In the genomic region with DNA sequence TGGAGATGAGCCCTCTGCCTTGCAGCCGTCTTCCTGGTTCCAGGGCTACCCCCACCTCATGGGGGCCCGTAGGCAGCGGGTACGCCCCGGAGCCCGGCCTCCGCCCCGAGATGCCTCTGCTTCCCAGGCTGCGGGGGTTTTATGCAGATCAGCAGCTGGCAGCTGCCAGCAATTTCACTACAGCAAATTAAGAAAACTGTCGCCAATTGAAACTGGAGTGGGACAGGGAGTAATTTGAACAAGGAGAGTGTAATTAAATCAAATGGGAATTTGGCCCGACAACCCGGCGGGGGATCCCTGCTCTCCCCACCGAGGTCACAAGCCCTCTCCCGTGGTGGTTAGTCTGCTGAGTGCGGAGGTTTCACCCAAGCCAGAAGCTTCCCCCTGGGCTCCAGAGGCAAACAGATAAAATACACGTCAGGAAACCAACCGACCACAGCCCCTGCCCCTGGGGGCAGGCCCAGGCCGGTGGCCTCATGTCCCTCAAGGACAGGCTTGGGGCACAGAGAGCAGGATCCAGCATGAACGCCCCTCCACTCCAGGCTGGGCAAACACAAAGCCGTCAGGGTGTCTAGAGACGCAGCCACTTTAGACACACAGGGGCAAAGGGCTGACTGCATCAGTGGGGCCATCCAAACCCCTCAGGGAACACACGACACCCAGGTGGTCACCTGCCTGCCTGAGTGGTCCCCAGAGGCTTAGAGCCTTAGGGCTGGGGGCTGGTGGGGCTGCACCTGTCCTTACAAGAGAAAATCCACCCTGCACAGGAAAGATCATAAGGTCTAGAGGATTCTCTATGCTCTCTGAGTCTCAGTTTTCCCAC, we compare ENCODE assay signal across 1 cellular context.
TF ChIP-seq lines count a peak whose summit lies in the region.

No MANE protein-coding gene starts in this region.

TF ChIP-seq in HepG2, 621 proteins besides CTCF, POLR2A, EP300 and RAD21 (continued from another document and continues in another):
- TF ChIP-seq ELK4 (CRISPR knock-in tag; IDR thresholded peaks at IDR 0.05; ENCODE audit: borderline replicate concordance) (no peak), REL (CRISPR knock-in tag; conservative IDR thresholded peaks at IDR 0.05) (no peak), CHCHD3 (CRISPR knock-in tag; IDR thresholded peaks at IDR 0.05) (no peak), ZNF280D (CRISPR knock-in tag; IDR thresholded peaks at IDR 0.05) (no peak), RBAK (CRISPR knock-in tag; IDR thresholded peaks at IDR 0.05) (no peak), MATR3 (CRISPR knock-in tag; IDR thresholded peaks at IDR 0.05) (no peak), NR3C1 (CRISPR knock-in tag; IDR thresholded peaks at IDR 0.05) (no peak), EED (CRISPR knock-in tag; IDR thresholded peaks at IDR 0.05) (no peak), GATA4 (IDR thresholded peaks at IDR 0.05; ENCODE audit: borderline replicate concordance, low read depth) (no peak), SCMH1 (CRISPR knock-in tag; IDR thresholded peaks at IDR 0.05; ENCODE audit: borderline replicate concordance) (no peak), ZNF274 (CRISPR knock-in tag; IDR thresholded peaks at IDR 0.05) (no peak), MEIS2 (CRISPR knock-in tag; IDR thresholded peaks at IDR 0.05) (peak; percentile 40; the same call in 1 of the 2 replicates), ZMYM2 (CRISPR knock-in tag; IDR thresholded peaks at IDR 0.05) (no peak), ZNF3 (CRISPR knock-in tag; IDR thresholded peaks at IDR 0.05) (no peak), ZNF782 (CRISPR knock-in tag; IDR thresholded peaks at IDR 0.05; ENCODE audit: borderline replicate concordance) (no peak), ZNF282 (IDR thresholded peaks at IDR 0.05; ENCODE audit: partially characterized antibody) (no peak), TBX3 (IDR thresholded peaks at IDR 0.05; ENCODE audit: borderline replicate concordance) (no peak), NR2F2 (IDR thresholded peaks at IDR 0.05; ENCODE audit: borderline replicate concordance, low read depth) (peak; percentile 63; the same call in 1 of the 2 replicates), NBN (conservative IDR thresholded peaks at IDR 0.05) (no peak), ZNF138 (CRISPR knock-in tag; IDR thresholded peaks at IDR 0.05; ENCODE audit: low read depth) (no peak), PLSCR1 (CRISPR knock-in tag; IDR thresholded peaks at IDR 0.05; ENCODE audit: borderline replicate concordance) (no peak), CEBPB (IDR thresholded peaks at IDR 0.05; ENCODE audit: borderline replicate concordance, low read depth, low read length) (no peak), PTBP1 (IDR thresholded peaks at IDR 0.05; ENCODE audit: low read depth, low read length, poor library complexity, severe bottlenecking) (no peak), ZBTB20 (CRISPR knock-in tag; IDR thresholded peaks at IDR 0.05; ENCODE audit: borderline replicate concordance, low read depth) (0 out of 2 replicates have a peak, but pooled peaks have one; percentile 30), ZNF7 (CRISPR knock-in tag; IDR thresholded peaks at IDR 0.05) (no peak), RNF2 (conservative IDR thresholded peaks at IDR 0.05; ENCODE audit: low read depth) (no peak), MAFF (IDR thresholded peaks at IDR 0.05; ENCODE audit: low read depth, low read length) (peak; percentile 27; the same call in 1 of the 2 replicates), GATAD1 (CRISPR knock-in tag; IDR thresholded peaks at IDR 0.05) (no peak), NFYB (CRISPR knock-in tag; IDR thresholded peaks at IDR 0.05) (no peak; the same call in 1 of the 2 replicates), PCBP1 (IDR thresholded peaks at IDR 0.05; ENCODE audit: borderline replicate concordance, low read depth, low read length) (no peak), GMEB1 (CRISPR knock-in tag; IDR thresholded peaks at IDR 0.05; ENCODE audit: borderline replicate concordance) (no peak), FOXC1 (CRISPR knock-in tag; IDR thresholded peaks at IDR 0.05; ENCODE audit: borderline replicate concordance) (peak; percentile 83; the same call in 1 of the 2 replicates), CEBPG (CRISPR knock-in tag; IDR thresholded peaks at IDR 0.05) (no peak; the same call in 1 of the 2 replicates), ARNTL (CRISPR knock-in tag; IDR thresholded peaks at IDR 0.05) (peak; percentile 65; the same call in 1 of the 2 replicates), NFRKB (IDR thresholded peaks at IDR 0.05) (no peak), ZNF75D (CRISPR knock-in tag; IDR thresholded peaks at IDR 0.05; ENCODE audit: borderline replicate concordance) (no peak), ZXDC (CRISPR knock-in tag; IDR thresholded peaks at IDR 0.05) (no peak), MAFK (conservative IDR thresholded peaks at IDR 0.05 in 1 of 2, IDR thresholded peaks at IDR 0.05 in 1 of 2; ENCODE audit: low read length in 2 of 2) (no peak), NCOR1 (IDR thresholded peaks at IDR 0.05; ENCODE audit: borderline replicate concordance, low read length) (peak; percentile 17; the same call in 1 of the 2 replicates), ELF4 (CRISPR knock-in tag; IDR thresholded peaks at IDR 0.05; ENCODE audit: borderline replicate concordance) (no peak)
- TF ChIP-seq, protein P1, sequence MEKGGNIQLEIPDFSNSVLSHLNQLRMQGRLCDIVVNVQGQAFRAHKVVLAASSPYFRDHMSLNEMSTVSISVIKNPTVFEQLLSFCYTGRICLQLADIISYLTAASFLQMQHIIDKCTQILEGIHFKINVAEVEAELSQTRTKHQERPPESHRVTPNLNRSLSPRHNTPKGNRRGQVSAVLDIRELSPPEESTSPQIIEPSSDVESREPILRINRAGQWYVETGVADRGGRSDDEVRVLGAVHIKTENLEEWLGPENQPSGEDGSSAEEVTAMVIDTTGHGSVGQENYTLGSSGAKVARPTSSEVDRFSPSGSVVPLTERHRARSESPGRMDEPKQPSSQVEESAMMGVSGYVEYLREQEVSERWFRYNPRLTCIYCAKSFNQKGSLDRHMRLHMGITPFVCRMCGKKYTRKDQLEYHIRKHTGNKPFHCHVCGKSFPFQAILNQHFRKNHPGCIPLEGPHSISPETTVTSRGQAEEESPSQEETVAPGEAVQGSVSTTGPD (CRISPR knock-in tag; IDR thresholded peaks at IDR 0.05): no peak
- TF ChIP-seq, protein P2, sequence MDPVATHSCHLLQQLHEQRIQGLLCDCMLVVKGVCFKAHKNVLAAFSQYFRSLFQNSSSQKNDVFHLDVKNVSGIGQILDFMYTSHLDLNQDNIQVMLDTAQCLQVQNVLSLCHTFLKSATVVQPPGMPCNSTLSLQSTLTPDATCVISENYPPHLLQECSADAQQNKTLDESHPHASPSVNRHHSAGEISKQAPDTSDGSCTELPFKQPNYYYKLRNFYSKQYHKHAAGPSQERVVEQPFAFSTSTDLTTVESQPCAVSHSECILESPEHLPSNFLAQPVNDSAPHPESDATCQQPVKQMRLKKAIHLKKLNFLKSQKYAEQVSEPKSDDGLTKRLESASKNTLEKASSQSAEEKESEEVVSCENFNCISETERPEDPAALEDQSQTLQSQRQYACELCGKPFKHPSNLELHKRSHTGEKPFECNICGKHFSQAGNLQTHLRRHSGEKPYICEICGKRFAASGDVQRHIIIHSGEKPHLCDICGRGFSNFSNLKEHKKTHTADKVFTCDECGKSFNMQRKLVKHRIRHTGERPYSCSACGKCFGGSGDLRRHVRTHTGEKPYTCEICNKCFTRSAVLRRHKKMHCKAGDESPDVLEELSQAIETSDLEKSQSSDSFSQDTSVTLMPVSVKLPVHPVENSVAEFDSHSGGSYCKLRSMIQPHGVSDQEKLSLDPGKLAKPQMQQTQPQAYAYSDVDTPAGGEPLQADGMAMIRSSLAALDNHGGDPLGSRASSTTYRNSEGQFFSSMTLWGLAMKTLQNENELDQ (CRISPR knock-in tag; IDR thresholded peaks at IDR 0.05; ENCODE audit: borderline replicate concordance): no peak
- TF ChIP-seq, protein P3, sequence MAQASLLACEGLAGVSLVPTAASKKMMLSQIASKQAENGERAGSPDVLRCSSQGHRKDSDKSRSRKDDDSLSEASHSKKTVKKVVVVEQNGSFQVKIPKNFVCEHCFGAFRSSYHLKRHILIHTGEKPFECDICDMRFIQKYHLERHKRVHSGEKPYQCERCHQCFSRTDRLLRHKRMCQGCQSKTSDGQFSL (CRISPR knock-in tag; IDR thresholded peaks at IDR 0.05): no peak
- TF ChIP-seq, protein P4, sequence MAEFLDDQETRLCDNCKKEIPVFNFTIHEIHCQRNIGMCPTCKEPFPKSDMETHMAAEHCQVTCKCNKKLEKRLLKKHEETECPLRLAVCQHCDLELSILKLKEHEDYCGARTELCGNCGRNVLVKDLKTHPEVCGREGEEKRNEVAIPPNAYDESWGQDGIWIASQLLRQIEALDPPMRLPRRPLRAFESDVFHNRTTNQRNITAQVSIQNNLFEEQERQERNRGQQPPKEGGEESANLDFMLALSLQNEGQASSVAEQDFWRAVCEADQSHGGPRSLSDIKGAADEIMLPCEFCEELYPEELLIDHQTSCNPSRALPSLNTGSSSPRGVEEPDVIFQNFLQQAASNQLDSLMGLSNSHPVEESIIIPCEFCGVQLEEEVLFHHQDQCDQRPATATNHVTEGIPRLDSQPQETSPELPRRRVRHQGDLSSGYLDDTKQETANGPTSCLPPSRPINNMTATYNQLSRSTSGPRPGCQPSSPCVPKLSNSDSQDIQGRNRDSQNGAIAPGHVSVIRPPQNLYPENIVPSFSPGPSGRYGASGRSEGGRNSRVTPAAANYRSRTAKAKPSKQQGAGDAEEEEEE (CRISPR knock-in tag; IDR thresholded peaks at IDR 0.05; ENCODE audit: borderline replicate concordance): no peak
